ENCODE assay signal across 24 cellular contexts in genomic region chr16:57021693-57022092, GRCh38. TPM values are rescaled to one million over a fixed set of nuclear protein-coding genes. Genes with fewer than 3 reads are reported as not detected.
A peak's percentile ranks its signal among the peaks of the same experiment; 100 is the strongest.
DNase-seq lines count a peak whose midpoint lies in the region; ATAC-seq lines count a peak whose summit lies in the region.
"Had no signal": no experiment of that assay in that cellular context is flagged by ENCODE, and none has a peak within 500 bp of the region (broad histone marks: within the 10 kb centered on the region; RNA-seq: fewer than 3 reads in every experiment).

No MANE protein-coding gene starts in this region.

- H3K36me3 Mint-ChIP-seq in CD4-positive, CD25-positive, alpha-beta regulatory T cell, result peaks cover 67% of the 10 kb centered on the region
- peaks cover 92% of the 10 kb centered on the region for H3K36me3 Mint-ChIP-seq in activated CD8-positive, alpha-beta T cell treated with anti-CD3 and anti-CD28 coated beads, Interleukin-2, amount 10 ng/mL, durations not matched to agents 7 days and 5 days (ENCODE audit: low read depth)
- peaks cover 18 to 75% (median 63%) of the 10 kb centered on the region in 5 donors for H3K36me3 Mint-ChIP-seq in naive thymus-derived CD4-positive, alpha-beta T cell
- H3K36me3 Mint-ChIP-seq: type B pancreatic cell had no signal

- peaks cover 30% of the 10 kb centered on the region for H3K4me1 ChIP-seq in BLaER1
- H3K4me1 ChIP-seq in CD4-positive, CD25-positive, alpha-beta regulatory T cell (ENCODE audit: control insufficient read depth, insufficient read depth, low read length, poor library complexity, severe bottlenecking), result peaks cover 61% of the 10 kb centered on the region
- H3K4me1 ChIP-seq in naive thymus-derived CD4-positive, alpha-beta T cell (ENCODE audit: control insufficient read depth in 2 of 2, insufficient read depth in 2 of 2, low read length in 2 of 2), result peaks cover 44 to 70% of the 10 kb centered on the region in 2 donors
- H3K4me1 ChIP-seq: gastroesophageal sphincter, left ventricle myocardium inferior, right atrium auricular region had no signal

- CTCF ChIA-PET in activated CD8-positive, alpha-beta T cell treated with anti-CD3 and anti-CD28 coated beads, Interleukin-2, amount 10 ng/mL, durations not matched to agents 7 days and 5 days (lab: Charles Lee), result interaction anchor here (0.7 to 5.5 kb wide), 6 partner anchors 8 to 63 kb away, joined by 3 to 55 read pairs (median 4); no protein-coding TSS in a partner anchor
- CTCF ChIA-PET in naive thymus-derived CD4-positive, alpha-beta T cell (lab: Charles Lee), result interaction anchor here (1.5 to 1.8 kb wide), 2 partner anchors 20 to 57 kb away, joined by 3 to 6 read pairs; no protein-coding TSS in a partner anchor

- no peaks in the 10 kb centered on the region for H4K20me1 ChIP-seq in BLaER1

- H3K4me1 Mint-ChIP-seq in CD4-positive, CD25-positive, alpha-beta regulatory T cell, result peaks cover 8 to 92% (median 53%) of the 10 kb centered on the region in 4 donors
- H3K4me1 Mint-ChIP-seq in activated CD8-positive, alpha-beta T cell treated with anti-CD3 and anti-CD28 coated beads, Interleukin-2, amount 10 ng/mL, durations not matched to agents 7 days and 5 days (ENCODE audit: low read depth), result peaks cover 78% of the 10 kb centered on the region
- peaks cover 74 to 99% (median 92%) of the 10 kb centered on the region in 7 donors for H3K4me1 Mint-ChIP-seq in naive thymus-derived CD4-positive, alpha-beta T cell

- H3K9me3 Mint-ChIP-seq in CD4-positive, CD25-positive, alpha-beta regulatory T cell, result no peaks in the 10 kb centered on the region
- no peaks in the 10 kb centered on the region for H3K9me3 Mint-ChIP-seq in activated CD8-positive, alpha-beta T cell treated with anti-CD3 and anti-CD28 coated beads, Interleukin-2, amount 10 ng/mL, durations not matched to agents 7 days and 5 days (ENCODE audit: insufficient read depth)
- H3K9me3 Mint-ChIP-seq in naive thymus-derived CD4-positive, alpha-beta T cell, result no peaks in the 10 kb centered on the region
- H3K9me3 Mint-ChIP-seq: activated T-helper 1 cell treated with anti-CD3 and anti-CD28 coated beads, Interleukin-12 subunit alpha, Interleukin-12 subunit beta, Interleukin-2, Interleukin-4 antibody, amounts not matched to agents 30 ng/mL and 10 ng/mL and 1 ng/mL, durations not matched to agents 14 hours and 24 hours and 36 hours; GM23338; naive B cell had no signal

- no peak overlapping the region for H3K4me3 ChIP-seq in BLaER1
- H3K4me3 ChIP-seq in CD4-positive, CD25-positive, alpha-beta regulatory T cell (ENCODE audit: low read depth, low read length), result no peak overlapping the region
- H3K4me3 ChIP-seq in naive thymus-derived CD4-positive, alpha-beta T cell (ENCODE audit: low read length), result no peak overlapping the region
- H3K4me3 ChIP-seq: gastroesophageal sphincter, GM23338, left ventricle myocardium inferior, ovary, right atrium auricular region had no signal

- H3K9ac ChIP-seq in BLaER1, result no peak overlapping the region

- POLR2A ChIA-PET in activated CD8-positive, alpha-beta T cell treated with anti-CD3 and anti-CD28 coated beads, Interleukin-2, amount 10 ng/mL, durations not matched to agents 7 days and 5 days (lab: Charles Lee), result interaction anchor here (1.4 to 8.0 kb wide), 5 partner anchors 10 to 32 kb away, joined by 4 to 68 read pairs (median 8); partner anchors contain the start of gene NLRC5
- POLR2A ChIA-PET in naive thymus-derived CD4-positive, alpha-beta T cell (lab: Charles Lee), result interaction anchor here (0.8 to 12.5 kb wide), 8 partner anchors 9 to 79 kb away, joined by 3 to 172 read pairs (median 8); partner anchors contain the start of gene NLRC5

- peaks cover 83% of the 10 kb centered on the region for H3K36me3 ChIP-seq in BLaER1
- H3K36me3 ChIP-seq in CD4-positive, CD25-positive, alpha-beta regulatory T cell (ENCODE audit: control insufficient read depth, insufficient read depth, low read length), result peaks cover 93% of the 10 kb centered on the region
- peaks cover 32 to 85% (median 40%) of the 10 kb centered on the region in 3 experiments for H3K36me3 ChIP-seq in naive thymus-derived CD4-positive, alpha-beta T cell (ENCODE audit: control insufficient read depth in 2 of 3, insufficient read depth in 3 of 3, low read length in 3 of 3)
- H3K36me3 ChIP-seq: ovary had no signal

- peak overlapping the region; percentile 71 for H3K4me2 ChIP-seq in BLaER1
- H3K4me2 ChIP-seq: GM23338 had no signal

- H3K27me3 Mint-ChIP-seq in CD4-positive, CD25-positive, alpha-beta regulatory T cell, result no peaks in the 10 kb centered on the region
- H3K27me3 Mint-ChIP-seq in activated CD8-positive, alpha-beta T cell treated with anti-CD3 and anti-CD28 coated beads, Interleukin-2, amount 10 ng/mL, durations not matched to agents 7 days and 5 days (ENCODE audit: low read depth), result no peaks in the 10 kb centered on the region
- no peaks in the 10 kb centered on the region for H3K27me3 Mint-ChIP-seq in naive thymus-derived CD4-positive, alpha-beta T cell
- H3K27me3 Mint-ChIP-seq: naive B cell had no signal

- intact Hi-C loops in naive thymus-derived CD4-positive, alpha-beta T cell (cut with micrococcal nuclease), result no loop called here

- no peak for DNase-seq in CD4-positive, CD25-positive, alpha-beta regulatory T cell
- no peak for DNase-seq in activated CD8-positive, alpha-beta T cell treated with anti-CD3 and anti-CD28 coated beads, Interleukin-2, amount 10 ng/mL, durations not matched to agents 7 days and 5 days
- no peak for DNase-seq in naive thymus-derived CD4-positive, alpha-beta T cell
- DNase-seq in activated gamma-delta T cell (lab: John Stamatoyannopoulos, UW) (no peak), SKM-1 treated with dmso at 0.1 percent for 144 hours (lab: John Stamatoyannopoulos, UW; ENCODE audit: unreplicated experiment) (no peak)
- DNase-seq: activated CD4-positive, CD25-positive, alpha-beta regulatory T cell; DMS153; hypothalamus; left ventricle myocardium inferior; naive B cell; NCI-H2081; NCI-H345; ovary; T1000 had no signal

- no peak overlapping the region for H3K27ac ChIP-seq in BLaER1
- peak overlapping the region; percentile 72 for H3K27ac ChIP-seq in CD4-positive, CD25-positive, alpha-beta regulatory T cell (ENCODE audit: insufficient read depth, low read length, poor library complexity, severe bottlenecking)
- H3K27ac ChIP-seq in naive thymus-derived CD4-positive, alpha-beta T cell (ENCODE audit: low read depth, low read length), result peak overlapping the region; percentile 68
- H3K27ac ChIP-seq: gastroesophageal sphincter, left ventricle myocardium inferior, ovary, right atrium auricular region had no signal

- no peaks in the 10 kb centered on the region for H3K9me3 ChIP-seq in BLaER1
- no peaks in the 10 kb centered on the region for H3K9me3 ChIP-seq in CD4-positive, CD25-positive, alpha-beta regulatory T cell (ENCODE audit: control insufficient read depth in 2 of 2, low read length in 2 of 2)
- H3K9me3 ChIP-seq in naive thymus-derived CD4-positive, alpha-beta T cell (ENCODE audit: control insufficient read depth in 2 of 3, low read length in 3 of 3), result no peaks in the 10 kb centered on the region
- H3K9me3 ChIP-seq: gastroesophageal sphincter, left ventricle myocardium inferior, ovary, right atrium auricular region had no signal

- H3K4me3 Mint-ChIP-seq in CD4-positive, CD25-positive, alpha-beta regulatory T cell, result peak overlapping the region in 3 of 4 donors; percentile 36 to 65 (median 60)
- H3K4me3 Mint-ChIP-seq in activated CD8-positive, alpha-beta T cell treated with anti-CD3 and anti-CD28 coated beads, Interleukin-2, amount 10 ng/mL, durations not matched to agents 7 days and 5 days, result no peak overlapping the region
- H3K4me3 Mint-ChIP-seq in naive thymus-derived CD4-positive, alpha-beta T cell, result peak overlapping the region in 9 of 10 donors; percentile 4 to 87 (median 55)
- H3K4me3 Mint-ChIP-seq: GM23338, naive B cell, type B pancreatic cell had no signal

- H3K27me3 ChIP-seq in BLaER1, result no peaks in the 10 kb centered on the region
- H3K27me3 ChIP-seq in CD4-positive, CD25-positive, alpha-beta regulatory T cell (ENCODE audit: control insufficient read depth, insufficient read depth, low read length), result no peaks in the 10 kb centered on the region
- no peaks in the 10 kb centered on the region for H3K27me3 ChIP-seq in naive thymus-derived CD4-positive, alpha-beta T cell (ENCODE audit: control insufficient read depth in 2 of 2, insufficient read depth in 2 of 2, low read length in 2 of 2)
- H3K27me3 ChIP-seq: gastroesophageal sphincter, ovary, right atrium auricular region had no signal

- H3K27ac Mint-ChIP-seq in CD4-positive, CD25-positive, alpha-beta regulatory T cell, result peak overlapping the region; percentile 87 to 92 (median 91)
- peak overlapping the region; percentile 81 for H3K27ac Mint-ChIP-seq in activated CD8-positive, alpha-beta T cell treated with anti-CD3 and anti-CD28 coated beads, Interleukin-2, amount 10 ng/mL, durations not matched to agents 7 days and 5 days
- H3K27ac Mint-ChIP-seq in naive thymus-derived CD4-positive, alpha-beta T cell, result peak overlapping the region in 8 of 9 donors; percentile 77 to 94 (median 89)
- H3K27ac Mint-ChIP-seq: GM23338, type B pancreatic cell had no signal

- ATAC-seq in CD4-positive, CD25-positive, alpha-beta regulatory T cell (ENCODE audit: low read depth in 2 of 2), result no peak
- ATAC-seq in activated CD8-positive, alpha-beta T cell treated with anti-CD3 and anti-CD28 coated beads, Interleukin-2, amount 10 ng/mL, durations not matched to agents 7 days and 5 days, result no peak
- ATAC-seq in naive thymus-derived CD4-positive, alpha-beta T cell, result no peak
- no peak for ATAC-seq in HG02798 (IDR thresholded peaks at IDR 0.05; ENCODE audit: poor library complexity, unreplicated experiment)
- no peak for ATAC-seq in HG03378 (IDR thresholded peaks at IDR 0.05; ENCODE audit: unreplicated experiment)
- ATAC-seq: gastroesophageal sphincter, GM23338, SK-N-SH treated with all-trans-retinoic acid at 6 μM for 48 hours had no signal

RNA-seq across cellular contexts. Expression of gene NLRC5, which starts 32.3 kb away (rescaled TPM):
- 842 TPM for total RNA-seq in CD4-positive, CD25-positive, alpha-beta regulatory T cell
- 100 to 1,000 TPM in 1 of 4 donors, 10 to 100 TPM in 3; 75.3 to 112 (median 97.2) TPM for polyA plus RNA-seq in CD4-positive, CD25-positive, alpha-beta regulatory T cell
- 100 to 1,000 TPM; 280 to 291 TPM for total RNA-seq in activated CD8-positive, alpha-beta T cell treated with anti-CD3 and anti-CD28 coated beads, Interleukin-2, amount 10 ng/mL, durations not matched to agents 7 days and 5 days
- total RNA-seq in naive thymus-derived CD4-positive, alpha-beta T cell, result 100 to 1,000 TPM; 380 to 615 (median 394) TPM
- 100 to 1,000 TPM in 1 of 2 donors, 10 to 100 TPM in 1; 76.0 to 122 TPM for polyA plus RNA-seq in naive thymus-derived CD4-positive, alpha-beta T cell

RNA-seq across cellular contexts. Expression of gene CETP, which starts 59.9 kb away (rescaled TPM):
- total RNA-seq in CD4-positive, CD25-positive, alpha-beta regulatory T cell, result not detected
- polyA plus RNA-seq in CD4-positive, CD25-positive, alpha-beta regulatory T cell, result under 1 TPM in 1 of 4 donors, not detected in 3; 0.27 TPM
- total RNA-seq in activated CD8-positive, alpha-beta T cell treated with anti-CD3 and anti-CD28 coated beads, Interleukin-2, amount 10 ng/mL, durations not matched to agents 7 days and 5 days, result not detected
- total RNA-seq in naive thymus-derived CD4-positive, alpha-beta T cell, result not detected
- polyA plus RNA-seq in naive thymus-derived CD4-positive, alpha-beta T cell, result under 1 TPM; 0.17 to 0.25 TPM
- total RNA-seq: GM23338, M059J, right atrium auricular region had no signal
- polyA plus RNA-seq: GM23338 had no signal
